In genomic region chr3:31522152-31522551, GRCh38 we compare ENCODE assay signal across 9 cellular contexts. TPM values are rescaled to one million over a fixed set of nuclear protein-coding genes. Genes with fewer than 3 reads are reported as not detected.
A peak's percentile ranks its signal among the peaks of the same experiment; 100 is the strongest.
DNase-seq lines count a peak whose midpoint lies in the region; ATAC-seq, FAIRE-seq and TF ChIP-seq lines count a peak whose summit lies in the region.
"Had no signal": no experiment of that assay in that cellular context is flagged by ENCODE, and none has a peak within 500 bp of the region (broad histone marks: within the 10 kb centered on the region; RNA-seq: fewer than 3 reads in every experiment).

No MANE protein-coding gene starts in this region.

- H3K9me3 ChIP-seq in CD8-positive, alpha-beta memory T cell (ENCODE audit: low read length): no peaks in the 10 kb centered on the region
- H3K9me3 ChIP-seq in tibial artery: no peaks in the 10 kb centered on the region

- intact Hi-C loops in tibial artery (cut with DNase I; ENCODE audit: low total_unique reads): no loop called here

- peak; percentile 88 for ATAC-seq in GM21423 (IDR thresholded peaks at IDR 0.05; ENCODE audit: unreplicated experiment)
- peak; percentile 95 for ATAC-seq in central memory CD8-positive, alpha-beta T cell (replicated peaks; ENCODE audit: extremely low read depth, poor library complexity, severe bottlenecking)

- H3K4me1 ChIP-seq in CD8-positive, alpha-beta memory T cell (ENCODE audit: insufficient read depth, low read length): peaks cover 10% of the 10 kb centered on the region
- no peaks in the 10 kb centered on the region for H3K4me1 ChIP-seq in tibial artery

- no peak for FAIRE-seq in GM12892 (lab: Jason Lieb, UNC)

- no peaks in the 10 kb centered on the region for H3K27me3 ChIP-seq in CD8-positive, alpha-beta memory T cell (ENCODE audit: insufficient read depth, low read length, poor library complexity, severe bottlenecking)
- H3K27me3 ChIP-seq in tibial artery: no peaks in the 10 kb centered on the region

- POLR2A ChIA-PET in CD8-positive, alpha-beta memory T cell (lab: Charles Lee): interaction anchor here (0.6 to 1.6 kb wide), 2 partner anchors 10 to 17 kb away, joined by 3 to 19 read pairs; partner anchors contain the start of gene STT3B

- no peak for DNase-seq in CD8-positive, alpha-beta memory T cell
- peak; percentile 81 for DNase-seq in NAMALWA (ENCODE audit: low spot score)
- DNase-seq in central memory CD8-positive, alpha-beta T cell (ENCODE audit: low spot score in 2 of 2): peak in 1 of 2 donors; percentile 20
- DNase-seq in tibial artery: no peak
- no peak for DNase-seq in activated effector memory CD4-positive, alpha-beta T cell treated with anti-CD3 and anti-CD28 coated beads, Interleukin-2, amount 50 U/mL, for 16 hours
- DNase-seq in GM12892 (ENCODE audit: insufficient read length): no peak
- DNase-seq in chondrocyte (ENCODE audit: low spot score): no peak
- DNase-seq: SW 1271 had no signal

- H3K36me3 ChIP-seq in CD8-positive, alpha-beta memory T cell (ENCODE audit: insufficient read depth, low read length): no peaks in the 10 kb centered on the region
- no peaks in the 10 kb centered on the region for H3K36me3 ChIP-seq in tibial artery

- H3K4me3 ChIP-seq in CD8-positive, alpha-beta memory T cell (ENCODE audit: low read length): no peak overlapping the region
- H3K4me3 ChIP-seq in tibial artery: no peak overlapping the region

- H3K27ac Mint-ChIP-seq in CD8-positive, alpha-beta memory T cell: peak overlapping the region in 7 of 8 donors; percentile 50 to 85 (median 64)
- peak overlapping the region; percentile 12 for H3K27ac Mint-ChIP-seq in central memory CD8-positive, alpha-beta T cell (ENCODE audit: low read depth)
- no peak overlapping the region for H3K27ac Mint-ChIP-seq in chondrocyte (ENCODE audit: unreplicated experiment)

- TF ChIP-seq CTCF in tibial artery (IDR thresholded peaks at IDR 0.05): no peak
- TF ChIP-seq CTCF in chondrocyte (IDR thresholded peaks at IDR 0.05): no peak

- no peak for TF ChIP-seq POLR2A in GM12892 (IDR thresholded peaks at IDR 0.05; ENCODE audit: low read depth, low read length)

- CTCF ChIA-PET in CD8-positive, alpha-beta memory T cell (lab: Charles Lee): interaction anchor here (1.4 to 1.8 kb wide), 2 partner anchors 10 to 12 kb away, joined by 4 to 13 read pairs; partner anchors contain the start of gene STT3B

- H3K36me3 Mint-ChIP-seq in CD8-positive, alpha-beta memory T cell: no peaks in the 10 kb centered on the region
- H3K36me3 Mint-ChIP-seq in central memory CD8-positive, alpha-beta T cell (ENCODE audit: insufficient read depth): peaks cover 2% of the 10 kb centered on the region
- H3K36me3 Mint-ChIP-seq in chondrocyte (ENCODE audit: low read depth): no peaks in the 10 kb centered on the region

- H3K4me3 Mint-ChIP-seq in CD8-positive, alpha-beta memory T cell: peak overlapping the region in 3 of 7 donors; percentile 17 to 52 (median 40)
- H3K4me3 Mint-ChIP-seq in central memory CD8-positive, alpha-beta T cell: no peak overlapping the region
- no peak overlapping the region for H3K4me3 Mint-ChIP-seq in chondrocyte (ENCODE audit: unreplicated experiment)

- no peaks in the 10 kb centered on the region for H3K27me3 Mint-ChIP-seq in CD8-positive, alpha-beta memory T cell
- H3K27me3 Mint-ChIP-seq in central memory CD8-positive, alpha-beta T cell: no peaks in the 10 kb centered on the region
- no peaks in the 10 kb centered on the region for H3K27me3 Mint-ChIP-seq in chondrocyte (ENCODE audit: low read depth)

- no peak overlapping the region for H3K27ac ChIP-seq in CD8-positive, alpha-beta memory T cell (ENCODE audit: low read depth, low read length)
- no peak overlapping the region for H3K27ac ChIP-seq in tibial artery

- H3K9me3 Mint-ChIP-seq in CD8-positive, alpha-beta memory T cell: no peaks in the 10 kb centered on the region
- H3K9me3 Mint-ChIP-seq in central memory CD8-positive, alpha-beta T cell: no peaks in the 10 kb centered on the region
- no peaks in the 10 kb centered on the region for H3K9me3 Mint-ChIP-seq in chondrocyte (ENCODE audit: low read depth)

- H3K4me1 Mint-ChIP-seq in CD8-positive, alpha-beta memory T cell: peaks cover 12 to 21% (median 15%) of the 10 kb centered on the region in 3 donors
- peaks cover 11% of the 10 kb centered on the region for H3K4me1 Mint-ChIP-seq in central memory CD8-positive, alpha-beta T cell
- H3K4me1 Mint-ChIP-seq in chondrocyte (ENCODE audit: low read depth): no peaks in the 10 kb centered on the region

RNA-seq across cellular contexts. Expression of gene STT3B, which starts 10.6 kb away (rescaled TPM):
- total RNA-seq in CD8-positive, alpha-beta memory T cell: 100 to 1,000 TPM; 107 to 116 TPM
- polyA plus RNA-seq in CD8-positive, alpha-beta memory T cell: 137 TPM
- polyA plus RNA-seq in GM12892 (2012; ENCODE audit: missing spikeins): 71.6 TPM
- 113 to 119 TPM (median 118 TPM) in 3 replicates for total RNA-seq in chondrocyte
